14 cellular contexts compared by ENCODE assay signal in the genomic region with DNA sequence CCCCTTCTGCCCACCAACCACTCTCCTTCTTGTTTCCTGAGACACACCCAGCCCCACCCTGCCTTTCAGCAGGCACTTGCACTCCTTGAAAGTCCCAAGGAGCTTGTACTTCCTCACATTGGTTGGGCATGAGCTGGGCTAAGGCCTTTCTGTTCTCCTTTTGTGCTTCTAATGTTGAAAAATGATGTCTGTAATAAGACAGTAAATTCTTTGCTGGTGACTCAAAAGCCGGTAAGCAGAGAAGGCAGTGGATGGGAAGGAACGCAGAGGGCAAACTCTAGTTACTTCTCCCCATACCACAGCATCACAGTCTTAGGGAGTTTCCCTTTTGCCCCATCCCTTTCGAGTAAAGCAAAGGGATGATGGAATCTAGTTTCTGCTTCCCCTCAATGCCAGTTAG.
A peak's percentile ranks its signal among the peaks of the same experiment; 100 is the strongest.
DNase-seq lines count a peak whose midpoint lies in the region; ATAC-seq and TF ChIP-seq lines count a peak whose summit lies in the region.
"Had no signal": no experiment of that assay in that cellular context is flagged by ENCODE, and none has a peak within 500 bp of the region (broad histone marks: within the 10 kb centered on the region; RNA-seq: fewer than 3 reads in every experiment).

No MANE protein-coding gene starts in this region.

- peaks cover 22% of the 10 kb centered on the region for H3K27me3 Mint-ChIP-seq in T-helper 17 cell

- peak overlapping the region; percentile 6 for H3K27ac ChIP-seq in stomach smooth muscle (ENCODE audit: low read length)

- no peak overlapping the region for H3K27ac Mint-ChIP-seq in T-helper 17 cell
- H3K27ac Mint-ChIP-seq: activated CD8-positive, alpha-beta T cell treated with anti-CD3 and anti-CD28 coated beads for 36 hours; stimulated activated naive B cell treated with anti-CD40 and anti-IgM and Interleukin-4, amounts not matched to agents 10 μg/mL and 1 μg/mL and 100 μg/mL, for 72 hours had no signal

- H3K4me3 ChIP-seq in fibroblast of villous mesenchyme (ENCODE audit: low read depth, low read length): no peak overlapping the region
- no peak overlapping the region for H3K4me3 ChIP-seq in stomach smooth muscle (ENCODE audit: low read length in 2 of 2)

- H3K36me3 ChIP-seq in stomach smooth muscle (ENCODE audit: control insufficient read depth in 2 of 2, insufficient read depth in 2 of 2, low read length in 2 of 2): no peaks in the 10 kb centered on the region

- peak; percentile 23 for ATAC-seq in T-helper 17 cell
- ATAC-seq in GM19452 (IDR thresholded peaks at IDR 0.05; ENCODE audit: unreplicated experiment): no peak
- ATAC-seq: activated CD8-positive, alpha-beta T cell treated with anti-CD3 and anti-CD28 coated beads for 36 hours; stimulated activated naive B cell treated with anti-CD40 and anti-IgM and Interleukin-4, amounts not matched to agents 10 μg/mL and 1 μg/mL and 100 μg/mL, for 72 hours had no signal

- H3K27me3 ChIP-seq in stomach smooth muscle (ENCODE audit: control insufficient read depth in 1 of 2, insufficient read depth in 2 of 2, low read length in 2 of 2): peaks cover 0 to 3% of the 10 kb centered on the region in 2 donors

- peaks cover 4% of the 10 kb centered on the region for H3K4me1 Mint-ChIP-seq in T-helper 17 cell
- H3K4me1 Mint-ChIP-seq: stimulated activated naive B cell treated with anti-CD40 and anti-IgM and Interleukin-4, amounts not matched to agents 10 μg/mL and 1 μg/mL and 100 μg/mL, for 72 hours had no signal

- no peak overlapping the region for H3K9ac ChIP-seq in stomach smooth muscle (ENCODE audit: low read length in 2 of 2)

- intact Hi-C loops in head of caudate nucleus (cut with DNase I): no loop called here

- H3K9me3 ChIP-seq in T-helper 17 cell (ENCODE audit: control insufficient read depth, low read length, poor library complexity, severe bottlenecking) (no peaks in the 10 kb centered on the region), stomach smooth muscle (ENCODE audit: control insufficient read depth in 2 of 2, low read length in 2 of 2) (no peaks in the 10 kb centered on the region)

- H3K4me3 Mint-ChIP-seq in T-helper 17 cell: no peak overlapping the region
- H3K4me3 Mint-ChIP-seq: activated CD8-positive, alpha-beta T cell treated with anti-CD3 and anti-CD28 coated beads for 36 hours; stimulated activated naive B cell treated with anti-CD40 and anti-IgM and Interleukin-4, amounts not matched to agents 10 μg/mL and 1 μg/mL and 100 μg/mL, for 72 hours had no signal

- TF ChIP-seq CTCF in fibroblast of villous mesenchyme (IDR thresholded peaks at IDR 0.05; ENCODE audit: insufficient read depth, low read depth, low read length): no peak

- H3K4me1 ChIP-seq in stomach smooth muscle (ENCODE audit: control insufficient read depth, insufficient read depth, low read length): peaks cover 35% of the 10 kb centered on the region

- DNase-seq in GM04503 (ENCODE audit: low read depth): peak; percentile 57
- no peak for DNase-seq in T-helper 17 cell
- peak; percentile 3 for DNase-seq in fibroblast of villous mesenchyme (ENCODE audit: low read depth)
- DNase-seq in head of caudate nucleus: no peak
- DNase-seq in NCI-H1417 treated with DMSO at 0.1 percent for 48 hours (lab: John Stamatoyannopoulos, UW): no peak
- DNase-seq: activated CD8-positive, alpha-beta T cell treated with anti-CD3 and anti-CD28 coated beads for 36 hours; activated naive CD4-positive, alpha-beta T cell; cerebellar nuclear complex; COR-L47; stimulated activated CD4-positive, alpha-beta T cell treated with anti-CD3 and anti-CD28 coated beads, Interleukin-4, amount 100 ng/mL, for 4 hours; stimulated activated naive B cell treated with anti-CD40 and anti-IgM and Interleukin-4, amounts not matched to agents 10 μg/mL and 1 μg/mL and 100 μg/mL, for 72 hours; T-helper 9 cell had no signal

- no peaks in the 10 kb centered on the region for H3K36me3 Mint-ChIP-seq in T-helper 17 cell (ENCODE audit: low read depth)
- H3K36me3 Mint-ChIP-seq: stimulated activated naive B cell treated with anti-CD40 and anti-IgM and Interleukin-4, amounts not matched to agents 10 μg/mL and 1 μg/mL and 100 μg/mL, for 72 hours had no signal

Comparison
In these comparisons a context has a peak if more than half of its experiments do, and no peak if none do; other contexts are left out.
1. DNase-seq: peak in GM04503 (single experiment) and fibroblast of villous mesenchyme (single experiment); none in T-helper 17 cell (0 of 3), head of caudate nucleus (0 of 42) and NCI-H1417 treated with DMSO at 0.1 percent for 48 hours (single experiment).